2 cellular contexts compared by ENCODE assay signal in genomic region chr21:31874817-31875216, GRCh38.
TF ChIP-seq lines count a peak whose summit lies in the region.

No MANE protein-coding gene starts in this region.

TF ChIP-seq in A549, 52 proteins besides CTCF, POLR2A, EP300 and RAD21:
- TF ChIP-seq, protein P1, sequence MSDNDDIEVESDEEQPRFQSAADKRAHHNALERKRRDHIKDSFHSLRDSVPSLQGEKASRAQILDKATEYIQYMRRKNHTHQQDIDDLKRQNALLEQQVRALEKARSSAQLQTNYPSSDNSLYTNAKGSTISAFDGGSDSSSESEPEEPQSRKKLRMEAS (IDR thresholded peaks at IDR 0.05): no peak
- TF ChIP-seq GATA3 (IDR thresholded peaks at IDR 0.05; ENCODE audit: borderline replicate concordance): no peak
- TF ChIP-seq ZC3H11A (IDR thresholded peaks at IDR 0.05): no peak
- TF ChIP-seq NPAS2 (CRISPR knock-in tag; IDR thresholded peaks at IDR 0.05; ENCODE audit: borderline replicate concordance): no peak
- TF ChIP-seq KDM1A (IDR thresholded peaks at IDR 0.05; ENCODE audit: low read depth): no peak
- no peak for TF ChIP-seq MAFK (IDR thresholded peaks at IDR 0.05; ENCODE audit: partially characterized antibody)
- no peak for TF ChIP-seq CEBPB (IDR thresholded peaks at IDR 0.05)
- TF ChIP-seq, protein P2, sequence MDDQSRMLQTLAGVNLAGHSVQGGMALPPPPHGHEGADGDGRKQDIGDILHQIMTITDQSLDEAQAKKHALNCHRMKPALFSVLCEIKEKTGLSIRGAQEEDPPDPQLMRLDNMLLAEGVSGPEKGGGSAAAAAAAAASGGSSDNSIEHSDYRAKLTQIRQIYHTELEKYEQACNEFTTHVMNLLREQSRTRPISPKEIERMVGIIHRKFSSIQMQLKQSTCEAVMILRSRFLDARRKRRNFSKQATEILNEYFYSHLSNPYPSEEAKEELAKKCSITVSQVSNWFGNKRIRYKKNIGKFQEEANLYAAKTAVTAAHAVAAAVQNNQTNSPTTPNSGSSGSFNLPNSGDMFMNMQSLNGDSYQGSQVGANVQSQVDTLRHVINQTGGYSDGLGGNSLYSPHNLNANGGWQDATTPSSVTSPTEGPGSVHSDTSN (IDR thresholded peaks at IDR 0.05): no peak
- no peak for TF ChIP-seq HOXA7 (CRISPR knock-in tag; IDR thresholded peaks at IDR 0.05)
- TF ChIP-seq RFX5 (IDR thresholded peaks at IDR 0.05): no peak

TF ChIP-seq in H1, 55 proteins besides CTCF, POLR2A, EP300 and RAD21:
- no peak for TF ChIP-seq ASH2L (IDR thresholded peaks at IDR 0.05; ENCODE audit: low read length)
- TF ChIP-seq TBP (IDR thresholded peaks at IDR 0.05; ENCODE audit: low read depth, low read length): no peak
- no peak for TF ChIP-seq PHF8 (conservative IDR thresholded peaks at IDR 0.05; ENCODE audit: low read depth, low read length)
- TF ChIP-seq SAP30 (IDR thresholded peaks at IDR 0.05; ENCODE audit: insufficient read depth, insufficient replicate concordance, low read length): no peak
- TF ChIP-seq CBX8 (IDR thresholded peaks at IDR 0.05; ENCODE audit: borderline replicate concordance, low read depth, low read length): no peak
- no peak for TF ChIP-seq MAFK (IDR thresholded peaks at IDR 0.05; ENCODE audit: low read depth, low read length)
- TF ChIP-seq TEAD4 (IDR thresholded peaks at IDR 0.05; ENCODE audit: low read depth, low read length): no peak
- TF ChIP-seq SUZ12 (IDR thresholded peaks at IDR 0.05; ENCODE audit: low read length): 0 out of 2 replicates have a peak, but pooled peaks have one; percentile 1
- TF ChIP-seq SIN3A (conservative IDR thresholded peaks at IDR 0.05 in 1 of 2, IDR thresholded peaks at IDR 0.05 in 1 of 2; ENCODE audit: low read depth in 1 of 2, low read length in 2 of 2): 0 out of 4 replicates have a peak, but pooled peaks of 1 of the 2 experiments have one; percentile 17
- TF ChIP-seq SP4 (IDR thresholded peaks at IDR 0.05; ENCODE audit: low read length): no peak
- TF ChIP-seq EZH2 (IDR thresholded peaks at IDR 0.05; ENCODE audit: low read depth, low read length, severe bottlenecking): no peak
- no peak for TF ChIP-seq SRF (IDR thresholded peaks at IDR 0.05; ENCODE audit: low read depth, low read length)
- TF ChIP-seq E2F6 (IDR thresholded peaks at IDR 0.05): peak; percentile 68; the same call in 1 of the 2 replicates
- no peak for TF ChIP-seq RNF2 (IDR thresholded peaks at IDR 0.05; ENCODE audit: borderline replicate concordance, low read depth, low read length, missing control alignments, poor library complexity, severe bottlenecking)
- TF ChIP-seq CHD2 (IDR thresholded peaks at IDR 0.05; ENCODE audit: low read length): no peak
- TF ChIP-seq, protein P1 (IDR thresholded peaks at IDR 0.05): peak; percentile 31; the same call in 1 of the 2 replicates
